ENCODE assay signal across 1 cellular context in the genomic region with DNA sequence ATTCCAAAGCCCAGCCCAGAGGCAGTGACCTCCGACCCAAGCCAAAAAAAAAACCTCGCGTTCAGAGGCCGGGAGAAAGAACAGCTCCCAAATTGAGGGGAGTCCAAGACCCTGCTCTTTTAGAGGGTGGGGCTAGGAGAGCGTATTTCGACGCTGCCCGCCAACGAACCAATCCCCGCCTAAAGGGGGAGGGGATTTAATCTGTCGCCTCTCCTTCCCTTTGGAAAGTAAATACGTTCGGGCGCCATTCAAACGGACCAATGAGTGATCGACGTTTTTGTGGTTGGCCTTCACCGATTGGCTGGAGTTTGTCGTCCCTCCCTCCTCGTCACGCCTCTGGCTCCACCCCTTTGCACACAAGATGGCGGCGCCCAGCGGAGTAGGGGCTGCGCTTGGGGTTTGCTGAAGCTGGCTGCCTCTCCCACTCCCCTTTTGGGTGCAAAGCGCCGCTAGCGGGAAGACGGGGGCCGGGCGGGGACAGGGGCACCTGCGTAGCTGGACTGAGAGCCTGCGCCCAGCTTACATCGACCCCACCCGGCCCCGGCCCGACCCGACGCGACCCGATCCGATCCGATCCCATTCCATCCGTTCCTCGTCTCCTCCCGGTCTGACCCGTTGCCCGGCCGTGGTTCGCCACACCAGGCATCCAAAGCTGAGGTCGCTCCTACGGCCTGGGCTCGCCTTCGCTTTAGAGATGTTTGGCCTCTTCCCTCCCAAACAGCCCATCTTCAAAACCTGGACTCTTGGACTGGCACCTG.
TF ChIP-seq lines count a peak whose summit lies in the region.

RNF26 (plus strand) TSS at position 355 of the 758 bp plus-strand sequence. CDS start 596 bp downstream, outside the sequence.

TF ChIP-seq in HEK293, 187 proteins besides CTCF, POLR2A, EP300 and RAD21 (continued from another document):
- TF ChIP-seq ELK4 (IDR thresholded peaks at IDR 0.05; ENCODE audit: borderline replicate concordance, low read depth, low read length) = no peak
TF ChIP-seq in HEK293: peak in this region for 19.
